Comparison of ENCODE assay signal across 8 cellular contexts in genomic region chr11:73306977-73307322, GRCh38. TPM values are rescaled to one million over a fixed set of nuclear protein-coding genes. Genes with fewer than 3 reads are reported as not detected.
A peak's percentile ranks its signal among the peaks of the same experiment; 100 is the strongest.
DNase-seq lines count a peak whose midpoint lies in the region; ATAC-seq and TF ChIP-seq lines count a peak whose summit lies in the region.

No MANE protein-coding gene starts in this region.

- peak overlapping the region; percentile 74 for H3K4me3 Mint-ChIP-seq in activated CD8-positive, alpha-beta memory T cell treated with anti-CD3 and anti-CD28 coated beads, Interleukin-2, amount 10 ng/mL, durations not matched to agents 7 days and 5 days

- H3K4me1 Mint-ChIP-seq in activated CD8-positive, alpha-beta memory T cell treated with anti-CD3 and anti-CD28 coated beads, Interleukin-2, amount 10 ng/mL, durations not matched to agents 7 days and 5 days: peaks cover 6% of the 10 kb centered on the region

- TF ChIP-seq CTCF in kidney epithelial cell (IDR thresholded peaks at IDR 0.05; ENCODE audit: insufficient read depth, low read length, poor library complexity, severe bottlenecking): no peak
- no peak for TF ChIP-seq CTCF in thoracic aorta (IDR thresholded peaks at IDR 0.05)

- H3K36me3 Mint-ChIP-seq in activated CD8-positive, alpha-beta memory T cell treated with anti-CD3 and anti-CD28 coated beads, Interleukin-2, amount 10 ng/mL, durations not matched to agents 7 days and 5 days: no peaks in the 10 kb centered on the region

- DNase-seq in activated CD8-positive, alpha-beta memory T cell treated with anti-CD3 and anti-CD28 coated beads, Interleukin-2, amount 10 ng/mL, durations not matched to agents 7 days and 5 days: no peak
- no peak for DNase-seq in activated CD8-positive, alpha-beta memory T cell treated with anti-CD3 and anti-CD28 coated beads for 24 hours
- DNase-seq in adipocyte (ENCODE audit: low read depth): no peak
- DNase-seq in kidney epithelial cell (ENCODE audit: low read depth): no peak
- DNase-seq in thoracic aorta (ENCODE audit: low spot score): no peak
- DNase-seq in sciatic nerve (ENCODE audit: low spot score): no peak
- no peak for DNase-seq in NCI-H2171 treated with DMSO at 0.1 percent for 48 hours (lab: John Stamatoyannopoulos, UW)

- peak overlapping the region; percentile 75 for H3K4me3 ChIP-seq in adipocyte (ENCODE audit: low read length)
- H3K4me3 ChIP-seq in kidney epithelial cell (ENCODE audit: low read depth, low read length): peak overlapping the region; percentile 30
- H3K4me3 ChIP-seq in thoracic aorta: peak overlapping the region; percentile 81

- H3K9ac ChIP-seq in adipocyte (ENCODE audit: low read length): peak overlapping the region; percentile 84

- CTCF ChIA-PET in activated CD8-positive, alpha-beta memory T cell treated with anti-CD3 and anti-CD28 coated beads, Interleukin-2, amount 10 ng/mL, durations not matched to agents 7 days and 5 days (lab: Charles Lee): interaction anchor here (0.9 to 17.2 kb wide), 27 partner anchors 10 to 354 kb away, joined by 3 to 190 read pairs (median 6); no protein-coding TSS in a partner anchor

- no peaks in the 10 kb centered on the region for H3K9me3 Mint-ChIP-seq in activated CD8-positive, alpha-beta memory T cell treated with anti-CD3 and anti-CD28 coated beads, Interleukin-2, amount 10 ng/mL, durations not matched to agents 7 days and 5 days (ENCODE audit: low read depth)

- ATAC-seq in activated CD8-positive, alpha-beta memory T cell treated with anti-CD3 and anti-CD28 coated beads, Interleukin-2, amount 10 ng/mL, durations not matched to agents 7 days and 5 days: no peak
- ATAC-seq in thoracic aorta (ENCODE audit: insufficient number of reproducible peaks, low FRiP score, low read depth): no peak
- no peak for ATAC-seq in sciatic nerve
- no peak for ATAC-seq in GM18498 (IDR thresholded peaks at IDR 0.05; ENCODE audit: unreplicated experiment)

- intact Hi-C loops in sciatic nerve (cut with DNase I): loop anchor here (2.0 kb wide), 1 partner anchor 28 kb away; no protein-coding TSS in a partner anchor

- no peak overlapping the region for H3K27ac Mint-ChIP-seq in activated CD8-positive, alpha-beta memory T cell treated with anti-CD3 and anti-CD28 coated beads, Interleukin-2, amount 10 ng/mL, durations not matched to agents 7 days and 5 days

- H3K27me3 Mint-ChIP-seq in activated CD8-positive, alpha-beta memory T cell treated with anti-CD3 and anti-CD28 coated beads, Interleukin-2, amount 10 ng/mL, durations not matched to agents 7 days and 5 days: peaks cover 33% of the 10 kb centered on the region

- H3K36me3 ChIP-seq in adipocyte (ENCODE audit: control insufficient read depth, insufficient read depth, low read length, severe bottlenecking): peaks cover 5% of the 10 kb centered on the region
- H3K36me3 ChIP-seq in kidney epithelial cell (ENCODE audit: control insufficient read depth, insufficient read depth, low read length): no peaks in the 10 kb centered on the region
- H3K36me3 ChIP-seq in thoracic aorta: peaks cover 6% of the 10 kb centered on the region

- H3K27ac ChIP-seq in thoracic aorta: peak overlapping the region; percentile 80

- no peaks in the 10 kb centered on the region for H3K9me3 ChIP-seq in adipocyte (ENCODE audit: control insufficient read depth, low read length)
- no peaks in the 10 kb centered on the region for H3K9me3 ChIP-seq in thoracic aorta

- peaks cover 32% of the 10 kb centered on the region for H3K4me1 ChIP-seq in adipocyte (ENCODE audit: control insufficient read depth, insufficient read depth, low read length)
- peaks cover 7 to 25% of the 10 kb centered on the region in 2 donors for H3K4me1 ChIP-seq in thoracic aorta (ENCODE audit: control insufficient read depth in 1 of 2, low read depth in 2 of 2)

- H3K27me3 ChIP-seq in adipocyte (replicated peaks; ENCODE audit: control insufficient read depth, insufficient read depth, low read length) (no peaks in the 10 kb centered on the region), kidney epithelial cell (ENCODE audit: control insufficient read depth, insufficient read depth, low read length) (no peaks in the 10 kb centered on the region), thoracic aorta (replicated peaks; ENCODE audit: insufficient read depth) (no peaks in the 10 kb centered on the region)

RNA-seq across cellular contexts. Expression of gene ARHGEF17, which starts 1.1 kb away (rescaled TPM):
- not detected for total RNA-seq in activated CD8-positive, alpha-beta memory T cell treated with anti-CD3 and anti-CD28 coated beads, Interleukin-2, amount 10 ng/mL, durations not matched to agents 7 days and 5 days
- total RNA-seq in kidney epithelial cell: 25.5 and 31.1 TPM in 2 replicates
- 100 to 1,000 TPM; 244 to 308 TPM for total RNA-seq in thoracic aorta
- 110 TPM for total RNA-seq in sciatic nerve

RNA-seq across cellular contexts. Expression of gene P2RY6, which starts 34.8 kb away (rescaled TPM):
- total RNA-seq in activated CD8-positive, alpha-beta memory T cell treated with anti-CD3 and anti-CD28 coated beads, Interleukin-2, amount 10 ng/mL, durations not matched to agents 7 days and 5 days: not detected
- total RNA-seq in kidney epithelial cell (4.5 and 6.1 TPM in 2 replicates), thoracic aorta (10 to 100 TPM in 1 of 2 donors, 1 to 10 TPM in 1; 7.7 to 13.4 TPM), sciatic nerve (3.6 TPM)

Comparison
In these comparisons a context has a peak if more than half of its experiments do, and no peak if none do; other contexts are left out.
1. H3K4me3 ChIP-seq: peak in every context shown above with its lines; median percentile 81 in thoracic aorta; 75 in adipocyte; 30 in kidney epithelial cell.
2. RNA of gene ARHGEF17, which starts 1.1 kb away (total RNA-seq): 244 to 308 TPM in thoracic aorta, 110 TPM in sciatic nerve (single experiment) and 25.5 to 31.1 TPM in kidney epithelial cell; not detected in activated CD8-positive, alpha-beta memory T cell treated with anti-CD3 and anti-CD28 coated beads, Interleukin-2, amount 10 ng/mL, durations not matched to agents 7 days and 5 days; every median in the first group is over 10 times any median in the second.